In the genomic region with DNA sequence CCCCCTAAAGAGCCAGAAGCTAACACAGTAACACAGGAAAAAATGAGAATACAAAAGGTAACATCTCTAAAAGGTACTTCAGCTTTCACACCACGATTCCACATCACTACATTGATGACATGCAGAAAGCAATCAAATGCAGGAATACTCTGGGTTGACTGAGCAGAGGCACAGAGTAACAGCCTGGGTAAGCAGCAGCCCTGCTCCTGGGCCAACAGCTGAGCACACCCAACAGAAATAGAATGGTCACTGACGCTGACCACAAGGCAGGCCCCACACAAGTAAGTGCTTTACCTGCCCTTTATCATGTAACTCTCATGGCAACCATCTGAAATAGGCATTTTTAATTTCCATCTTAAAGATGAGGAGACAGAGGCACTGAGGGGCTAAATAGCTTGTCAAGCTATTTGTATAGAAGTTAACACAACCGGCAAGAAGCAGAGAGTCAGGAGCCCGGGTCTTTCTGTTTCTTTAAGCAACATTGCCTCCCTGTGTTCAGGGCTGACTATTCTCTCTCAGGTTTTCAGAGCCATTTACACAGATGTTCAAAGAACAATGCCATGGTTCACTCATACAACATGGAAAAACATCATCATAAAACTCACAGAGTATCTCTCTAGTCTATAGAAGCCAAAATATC, we compare ENCODE assay signal across 8 cellular contexts.
A peak's percentile ranks its signal among the peaks of the same experiment; 100 is the strongest.
DNase-seq lines count a peak whose midpoint lies in the region; ATAC-seq and TF ChIP-seq lines count a peak whose summit lies in the region.

No MANE protein-coding gene starts in this region.

- TF ChIP-seq CTCF in right lobe of liver (IDR thresholded peaks at IDR 0.05) (peak; percentile 27 to 34 (median 31)), uterus (IDR thresholded peaks at IDR 0.05) (peak in 3 of 4 experiments; percentile 29 to 47 (median 42))

- H3K27ac ChIP-seq in right lobe of liver (no peak overlapping the region), uterus (no peak overlapping the region)

- peak in 3 of 4 donors; percentile 57 to 78 (median 60) for ATAC-seq in right lobe of liver
- ATAC-seq in HG02981 (IDR thresholded peaks at IDR 0.05; ENCODE audit: unreplicated experiment): no peak

- H3K36me3 ChIP-seq in HAP-1 (replicated peaks) (no peaks in the 10 kb centered on the region), right lobe of liver (no peaks in the 10 kb centered on the region), uterus (no peaks in the 10 kb centered on the region)

- in situ Hi-C loops in HAP-1 (cut with MboI; ENCODE audit: low sequenced_read_pairs): loop anchor here (25.0 kb wide), 1 partner anchor 864 kb away; no protein-coding TSS in a partner anchor
- in situ Hi-C loops in T47D (cut with HindIII; ENCODE audit: low pct_unique_long_range_greater_than_20kb, low sequenced_read_pairs): no loop called here

- DNase-seq in CD1c-positive myeloid dendritic cell (ENCODE audit: extremely low spot score): peak; percentile 4
- peak; percentile 61 to 73 for DNase-seq in HAP-1 (ENCODE audit: low spot score in 2 of 2)
- DNase-seq in RKO (ENCODE audit: low spot score): peak; percentile 59
- DNase-seq in T47D (ENCODE audit: low read depth in 1 of 2, low spot score in 1 of 2): peak; percentile 29 to 69
- DNase-seq in right lobe of liver: no peak
- peak in 1 of 2 donors; percentile 20 for DNase-seq in uterus
- no peak for DNase-seq in NCI-H510A (lab: John Stamatoyannopoulos, UW)

- intact Hi-C loops in right lobe of liver (cut with DNase I) (no loop called here), uterus (cut with DNase I; ENCODE audit: low total_unique reads) (no loop called here)

- WGBS in right lobe of liver (ENCODE audit: insufficient coverage, low coverage, low lambda C conversion rate, missing lambda C conversion rate): 10% methylated on average over 3 of the region's 4 CpGs

- H3K9me3 ChIP-seq in HAP-1: no peaks in the 10 kb centered on the region
- H3K9me3 ChIP-seq in right lobe of liver: no peaks in the 10 kb centered on the region
- no peaks in the 10 kb centered on the region for H3K9me3 ChIP-seq in uterus

- peaks cover 3% of the 10 kb centered on the region; the same call in 1 of the 2 replicates for H3K27me3 ChIP-seq in HAP-1 (ENCODE audit: low read depth)
- H3K27me3 ChIP-seq in right lobe of liver: no peaks in the 10 kb centered on the region
- H3K27me3 ChIP-seq in uterus: no peaks in the 10 kb centered on the region

- H3K4me3 ChIP-seq in HAP-1 (no peak overlapping the region), right lobe of liver (no peak overlapping the region), uterus (no peak overlapping the region)

- H3K4me1 ChIP-seq in HAP-1 (no peaks in the 10 kb centered on the region; the same call in 1 of the 2 replicates), right lobe of liver (no peaks in the 10 kb centered on the region), uterus (no peaks in the 10 kb centered on the region)

- TF ChIP-seq POLR2A in right lobe of liver (IDR thresholded peaks at IDR 0.05) (no peak), uterus (IDR thresholded peaks at IDR 0.05) (no peak)

Comparison
In these comparisons a context has a peak if more than half of its experiments do, and no peak if none do; other contexts are left out.
1. DNase-seq: peak in CD1c-positive myeloid dendritic cell (single experiment), HAP-1 (2 of 2), RKO (single experiment) and T47D (2 of 2); none in right lobe of liver (0 of 3) and NCI-H510A (single experiment).